Comparison of ENCODE assay signal across 1 cellular context in genomic region chr7:7177044-7177517, GRCh38.
TF ChIP-seq lines count a peak whose summit lies in the region.

No MANE protein-coding gene starts in this region.

TF ChIP-seq in IMR-90, 13 proteins besides CTCF, POLR2A, EP300 and RAD21:
- TF ChIP-seq FOS (IDR thresholded peaks at IDR 0.05; ENCODE audit: low read depth, low read length) (peak; percentile 43; the same call in 1 of the 2 replicates), ELK1 (IDR thresholded peaks at IDR 0.05; ENCODE audit: borderline replicate concordance, low read depth, low read length) (no peak), CEBPB (IDR thresholded peaks at IDR 0.05; ENCODE audit: low read depth, low read length) (peak; percentile 90), MAZ (IDR thresholded peaks at IDR 0.05; ENCODE audit: borderline replicate concordance, low read depth, low read length) (no peak)
TF ChIP-seq in IMR-90: peak in this region for 2.
